Comparison of ENCODE assay signal across 8 cellular contexts in the genomic region with DNA sequence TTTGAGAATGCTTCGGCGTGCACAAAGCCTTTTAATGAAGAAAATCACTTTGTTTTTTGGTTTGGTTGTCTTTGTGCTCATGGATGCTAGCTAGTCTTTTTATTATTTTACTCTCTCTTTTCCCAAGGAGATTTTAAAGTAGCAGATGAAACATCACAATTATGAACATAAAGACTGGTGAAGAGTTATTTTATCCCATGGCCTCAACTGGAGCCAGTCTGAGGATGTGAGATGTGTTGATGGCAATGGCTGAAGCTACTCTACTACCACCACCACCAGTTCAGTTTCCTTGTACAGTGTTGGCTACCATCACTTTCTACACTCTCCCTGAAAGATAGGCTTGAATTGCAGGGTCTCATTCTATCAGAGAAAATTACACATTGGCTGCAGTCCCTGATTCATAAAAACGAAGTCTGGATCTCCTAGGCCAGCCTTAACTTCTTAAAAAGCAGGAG. TPM values are rescaled to one million over a fixed set of nuclear protein-coding genes. Genes with fewer than 3 reads are reported as not detected.
DNase-seq lines count a peak whose midpoint lies in the region; ATAC-seq and TF ChIP-seq lines count a peak whose summit lies in the region.

No MANE protein-coding gene starts in this region.

- H3K27ac Mint-ChIP-seq in CD4-positive, alpha-beta T cell = peak overlapping the region; percentile 89
- H3K27ac Mint-ChIP-seq in neural crest cell (ENCODE audit: unreplicated experiment) = no peak overlapping the region

- peak overlapping the region; percentile 91; the same call in 1 of the 2 replicates for H3K4me3 ChIP-seq in LNCaP clone FGC (ENCODE audit: low read depth, low read length)
- H3K4me3 ChIP-seq in coronary artery = peak overlapping the region; percentile 97

- peaks cover 46% of the 10 kb centered on the region for H3K4me1 Mint-ChIP-seq in CD4-positive, alpha-beta T cell (ENCODE audit: low read depth)
- peaks cover 43% of the 10 kb centered on the region for H3K4me1 Mint-ChIP-seq in neural crest cell

- peak overlapping the region; percentile 93 for H3K4me3 Mint-ChIP-seq in CD4-positive, alpha-beta T cell
- peak overlapping the region; percentile 98 for H3K4me3 Mint-ChIP-seq in neural crest cell

- H3K27ac ChIP-seq in CD4-positive, alpha-beta T cell (ENCODE audit: low read depth, low read length) = peak overlapping the region; percentile 94
- H3K27ac ChIP-seq in coronary artery = peak overlapping the region; percentile 99

- intact Hi-C loops in CD4-positive, alpha-beta T cell (cut with DNase I, micrococcal nuclease) = loop anchor here (2.0 to 10.0 kb wide), 8 partner anchors 191 to 829 kb away; a partner anchor contains a TSS

- no peak for DNase-seq in CD4-positive, alpha-beta T cell
- DNase-seq in LNCaP clone FGC (ENCODE audit: low read depth) (no peak), coronary artery (ENCODE audit: low spot score) (no peak), neural crest cell (ENCODE audit: low read depth, low spot score) (no peak), KBM-7 (no peak)
- DNase-seq in stimulated activated CD4-positive, alpha-beta T cell treated with anti-CD3 and anti-CD28 coated beads, Interleukin-12 subunit alpha, Interleukin-12 subunit beta, amount 100 ng/mL, for 4 hours = no peak

- H3K9me3 Mint-ChIP-seq in CD4-positive, alpha-beta T cell = no peaks in the 10 kb centered on the region
- no peaks in the 10 kb centered on the region for H3K9me3 Mint-ChIP-seq in neural crest cell

- H3K9me3 ChIP-seq in CD4-positive, alpha-beta T cell (ENCODE audit: control insufficient read depth, low read length) = no peaks in the 10 kb centered on the region

- TF ChIP-seq CTCF in CD4-positive, alpha-beta T cell (IDR thresholded peaks at IDR 0.05) = no peak
- TF ChIP-seq CTCF in LNCaP clone FGC (IDR thresholded peaks at IDR 0.05; ENCODE audit: control insufficient read depth, extremely low read depth, insufficient read depth) (no peak), coronary artery (IDR thresholded peaks at IDR 0.05) (no peak), neural crest cell (conservative IDR thresholded peaks at IDR 0.05) (no peak)

- POLR2A ChIA-PET in CD4-positive, alpha-beta T cell (lab: Charles Lee) = interaction anchor here (0.8 to 2.7 kb wide), 2 partner anchors 25 to 191 kb away, joined by 3 to 23 read pairs; a partner anchor contains a TSS

- no peak for ATAC-seq in CD4-positive, alpha-beta T cell (ENCODE audit: poor library complexity)
- ATAC-seq in GM21529 (IDR thresholded peaks at IDR 0.05; ENCODE audit: unreplicated experiment) (no peak), GM21717 (IDR thresholded peaks at IDR 0.05; ENCODE audit: unreplicated experiment) (no peak)

- H3K36me3 Mint-ChIP-seq in CD4-positive, alpha-beta T cell (ENCODE audit: low read depth) = peaks cover 30% of the 10 kb centered on the region
- H3K36me3 Mint-ChIP-seq in neural crest cell (ENCODE audit: low read depth) = peaks cover 5% of the 10 kb centered on the region

- H3K27me3 Mint-ChIP-seq in CD4-positive, alpha-beta T cell = no peaks in the 10 kb centered on the region
- H3K27me3 Mint-ChIP-seq in neural crest cell (ENCODE audit: low read depth) = no peaks in the 10 kb centered on the region

- H3K27me3 ChIP-seq in CD4-positive, alpha-beta T cell (ENCODE audit: control insufficient read depth, insufficient read depth, low read length) = no peaks in the 10 kb centered on the region

- in situ Hi-C loops in KBM-7 (cut with MboI; ENCODE audit: low pct_unique_long_range_greater_than_20kb, low sequenced_read_pairs) = no loop called here

- CTCF ChIA-PET in CD4-positive, alpha-beta T cell (lab: Charles Lee) = no interaction called here

RNA-seq across cellular contexts. Expression of a gene that starts 0.5 kb away (rescaled TPM):
- total RNA-seq in CD4-positive, alpha-beta T cell = 10 to 100 TPM; 46.0 to 46.8 TPM
- 42.4 and 44.3 TPM in 2 replicates for total RNA-seq in neural crest cell

RNA-seq across cellular contexts. Expression of a gene that starts 33.7 kb away (rescaled TPM):
- total RNA-seq in CD4-positive, alpha-beta T cell = not detected
- not detected in 2 replicates for total RNA-seq in neural crest cell
